Comparison of ENCODE assay signal across 9 cellular contexts in the genomic region with DNA sequence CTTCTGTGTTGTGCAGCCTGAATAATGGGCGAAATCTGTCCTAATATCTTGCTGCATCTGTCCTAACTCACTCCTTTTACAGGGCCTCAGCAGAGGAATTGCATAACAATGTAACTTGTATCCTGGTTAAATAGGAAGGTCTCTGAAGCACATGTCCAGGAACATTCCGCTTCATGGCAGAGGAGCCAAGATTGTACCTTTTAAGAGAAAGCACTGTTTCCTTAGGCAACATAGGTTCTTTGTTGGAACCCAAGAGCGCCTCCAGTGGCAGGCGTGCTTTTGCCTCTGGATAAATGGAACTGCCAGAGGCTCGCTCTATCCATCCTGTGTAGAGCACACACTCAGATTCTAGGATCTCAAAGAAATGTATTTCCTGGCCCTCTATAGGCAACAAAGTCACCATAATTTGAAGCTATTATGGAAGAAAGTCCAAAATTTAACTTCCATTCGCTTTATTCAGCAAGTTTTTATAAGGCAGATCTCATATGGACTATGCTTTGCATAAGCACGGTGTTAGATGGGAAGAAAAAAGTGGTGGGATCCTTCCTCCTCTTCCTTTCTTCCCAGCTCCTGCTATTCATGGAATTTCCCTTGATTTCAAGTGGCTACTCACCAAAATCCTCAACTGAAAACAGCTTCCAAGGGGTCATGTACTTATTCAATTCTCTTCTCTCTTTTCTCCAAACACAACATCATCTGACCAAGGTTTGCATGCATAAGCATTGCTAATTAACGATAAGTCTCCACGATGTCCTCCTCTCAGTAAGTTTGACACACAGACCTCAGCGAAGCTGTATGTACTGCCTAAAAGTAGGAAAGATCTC. TPM values are rescaled to one million over a fixed set of nuclear protein-coding genes. Genes with fewer than 3 reads are reported as not detected.
DNase-seq lines count a peak whose midpoint lies in the region; TF ChIP-seq lines count a peak whose summit lies in the region.
"Had no signal": no experiment of that assay in that cellular context is flagged by ENCODE, and none has a peak within 500 bp of the region (broad histone marks: within the 10 kb centered on the region; RNA-seq: fewer than 3 reads in every experiment).

TSS of gene BLID (minus strand) at position 696 of the 824 bp plus-strand sequence. CDS start at position 403, 293 bp downstream.

- no peak within 1 kb of the TSS for H3K4me3 Mint-ChIP-seq in HFFc6

- no peak within 1 kb of the TSS for H2AFZ ChIP-seq in mammary epithelial cell (ENCODE audit: low read depth, low read length)

- no peaks in the 10 kb centered on the region for H3K9me3 ChIP-seq in mammary epithelial cell (replicated peaks; ENCODE audit: insufficient read depth, low read length)

- no peaks in the 10 kb centered on the region for H4K20me1 ChIP-seq in mammary epithelial cell (ENCODE audit: insufficient read depth, low read length)

- no peak within 1 kb of the TSS for H3K9ac ChIP-seq in mammary epithelial cell (ENCODE audit: insufficient read depth, low read length)

- no peaks in the 10 kb centered on the region for H3K27me3 ChIP-seq in mammary epithelial cell (ENCODE audit: insufficient read depth, low read length)

- H3K36me3 ChIP-seq in mammary epithelial cell (ENCODE audit: insufficient read depth, low read length): peaks cover 42% of the 10 kb centered on the region

- H3K27ac ChIP-seq in mammary epithelial cell (ENCODE audit: insufficient read depth, low read depth, low read length): no peak within 1 kb of the TSS

- H3K27me3 Mint-ChIP-seq in HFFc6 (ENCODE audit: insufficient read depth): no peaks in the 10 kb centered on the region; the same call in none of the 2 replicates

- peaks cover 90% of the 10 kb centered on the region for H3K36me3 Mint-ChIP-seq in HFFc6 (ENCODE audit: low read depth)

- POLR2A ChIA-PET in AG04449 (lab: Yijun Ruan, JAX): no interaction called here

- H3K27ac Mint-ChIP-seq in HFFc6: peak within 1 kb of the TSS; percentile 65

- no peak within 1 kb of the TSS for H3K4me3 ChIP-seq in AG04449 (ENCODE audit: low read depth, low read length)
- no peak within 1 kb of the TSS for H3K4me3 ChIP-seq in mammary epithelial cell (replicated peaks in 1 of 3; ENCODE audit: insufficient read depth in 1 of 3, low read depth in 2 of 3, low read length in 3 of 3)

- dilution Hi-C loops in mammary epithelial cell (cut with HindIII; ENCODE audit: low sequenced_read_pairs): no loop called here

- no peak within 1 kb of the TSS for H3K4me2 ChIP-seq in mammary epithelial cell (ENCODE audit: insufficient read depth, low read depth, low read length)

- 62% methylated on average over 10 of the region's 10 CpGs for WGBS in mammary epithelial cell (ENCODE audit: low coverage, missing lambda C conversion rate)

- no peaks in the 10 kb centered on the region for H3K9me3 Mint-ChIP-seq in HFFc6

- BruUV-seq in mammary epithelial cell (replicated peaks; lab: Mats Ljungman, UMichigan): no TSS peak

- DNase-seq in AG04449 (ENCODE audit: low read depth, low spot score) (no peak), HFFc6 (no peak), mammary epithelial cell (no peak), medulla oblongata (ENCODE audit: extremely low spot score) (peak; percentile 69), H4 (ENCODE audit: low spot score) (no peak), NCI-H2196 treated with DMSO at 0.1 percent for 48 hours (lab: John Stamatoyannopoulos, UW; ENCODE audit: unreplicated experiment) (no peak), KBM-7 (no peak)
- DNase-seq in activated CD4-positive, alpha-beta T cell treated with anti-CD3 and anti-CD28 coated beads for 1 hour: no peak
- DNase-seq: activated gamma-delta T cell had no signal

- H3K79me2 ChIP-seq in mammary epithelial cell (ENCODE audit: insufficient read depth, low read length): peaks cover 51% of the 10 kb centered on the region

- in situ Hi-C loops in mammary epithelial cell (cut with MboI; ENCODE audit: low sequenced_read_pairs in 2 of 2): loop anchor here (10.0 to 25.0 kb wide), 2 partner anchors 89 to 397 kb away; no protein-coding TSS in a partner anchor
- in situ Hi-C loops in KBM-7 (cut with MboI; ENCODE audit: low pct_unique_long_range_greater_than_20kb, low sequenced_read_pairs): no loop called here

- no peaks in the 10 kb centered on the region for H3K4me1 ChIP-seq in mammary epithelial cell (ENCODE audit: insufficient read depth, low read length)

- intact Hi-C loops in mammary epithelial cell (cut with micrococcal nuclease): no loop called here

- CTCF ChIA-PET in AG04449 (lab: Yijun Ruan, JAX) (interaction anchor here (0.7 to 1.8 kb wide), 13 partner anchors 8 to 87 kb away, joined by 3 to 11 read pairs (median 4); no protein-coding TSS in a partner anchor), mammary epithelial cell (lab: Charles Lee; ENCODE audit: low non-redundant PET) (no interaction called here)

- H3K4me1 Mint-ChIP-seq in HFFc6 (ENCODE audit: low read depth): peaks cover 94% of the 10 kb centered on the region

- TF ChIP-seq CTCF in AG04449 (IDR thresholded peaks at IDR 0.05; ENCODE audit: insufficient read depth, low read length, missing control alignments) (peak; percentile 40), HFFc6 (IDR thresholded peaks at IDR 0.05) (peak; percentile 67), mammary epithelial cell (conservative IDR thresholded peaks at IDR 0.05 in 1 of 2, IDR thresholded peaks at IDR 0.05 in 1 of 2; ENCODE audit: extremely low read depth in 1 of 2, insufficient read depth in 1 of 2, low read depth in 1 of 2, low read length in 2 of 2) (peak; percentile 79 to 81)

RNA-seq across cellular contexts. Expression of gene BLID, which starts in this region (rescaled TPM):
- total RNA-seq in HFFc6 (2021; fragmentation: NEBNext Ultra II Directional; extraction: Animal tissue kit (Norgen Biotek cat#: 25700)): 1 to 10 TPM in 5 of 6 experiments, under 1 TPM in 1; 0.85 to 1.6 (median 1.2) TPM
- total RNA-seq in mammary epithelial cell: 1 to 10 TPM; 5.2 to 5.6 TPM
- polyA plus RNA-seq in mammary epithelial cell: not detected
- not detected for polyA minus RNA-seq in mammary epithelial cell
- 0.10 and 0.16 TPM in 2 replicates for total RNA-seq in H4 (2014; rRNA removed; shearing (Covaris generic))
